Comparison of ENCODE assay signal across 14 cellular contexts in the genomic region with DNA sequence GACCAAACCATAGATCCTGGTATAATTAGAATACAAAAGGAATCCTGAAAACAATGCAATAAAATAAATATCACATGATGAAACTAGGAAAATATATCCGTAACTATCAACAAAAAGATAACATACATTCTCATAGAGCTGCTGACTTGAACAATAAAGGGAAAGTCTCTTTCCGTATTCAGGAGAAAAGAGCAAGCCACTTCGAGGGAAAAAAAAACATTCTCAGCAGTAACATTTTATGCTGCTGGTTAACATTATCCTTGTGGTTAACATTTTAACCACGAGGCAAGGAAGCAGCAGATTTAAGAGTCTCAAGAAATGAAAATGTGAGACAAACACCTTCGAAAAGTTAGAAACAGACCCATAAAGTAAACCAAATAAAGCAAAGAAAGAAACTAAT. TPM values are rescaled to one million over a fixed set of nuclear protein-coding genes. Genes with fewer than 3 reads are reported as not detected.
DNase-seq lines count a peak whose midpoint lies in the region; ATAC-seq and TF ChIP-seq lines count a peak whose summit lies in the region.
"Had no signal": no experiment of that assay in that cellular context is flagged by ENCODE, and none has a peak within 500 bp of the region (broad histone marks: within the 10 kb centered on the region; RNA-seq: fewer than 3 reads in every experiment).

No MANE protein-coding gene starts in this region.

- ATAC-seq in body of pancreas = no peak

- no peaks in the 10 kb centered on the region for H3K36me3 Mint-ChIP-seq in MCF 10A (ENCODE audit: insufficient read depth, unreplicated experiment)
- no peaks in the 10 kb centered on the region for H3K36me3 Mint-ChIP-seq in CD8-positive, alpha-beta memory T cell
- H3K36me3 Mint-ChIP-seq: activated naive CD4-positive, alpha-beta T cell treated with anti-CD3 and anti-CD28 coated beads, Interleukin-2, amount 50 U/mL, for 24 hours had no signal

- no peaks in the 10 kb centered on the region for H3K27me3 Mint-ChIP-seq in MCF 10A (ENCODE audit: insufficient read depth, unreplicated experiment)
- peaks cover 1 to 10% of the 10 kb centered on the region in 2 donors for H3K27me3 Mint-ChIP-seq in CD8-positive, alpha-beta memory T cell

- POLR2A ChIA-PET in MCF 10A (lab: Yijun Ruan, JAX) = interaction anchor here (0.7 to 1.2 kb wide), 2 partner anchors 10 to 182 kb away, joined by 3 to 4 read pairs; no protein-coding TSS in a partner anchor
- POLR2A ChIA-PET in CD8-positive, alpha-beta memory T cell (lab: Charles Lee) = no interaction called here

- TF ChIP-seq POLR2A in breast epithelium (IDR thresholded peaks at IDR 0.05) (no peak), body of pancreas (IDR thresholded peaks at IDR 0.05) (no peak)

- H3K36me3 ChIP-seq in breast epithelium (no peaks in the 10 kb centered on the region), body of pancreas (replicated peaks in 1 of 2; ENCODE audit: insufficient read depth in 1 of 2, low read depth in 2 of 2) (no peaks in the 10 kb centered on the region)
- H3K36me3 ChIP-seq in CD8-positive, alpha-beta memory T cell (ENCODE audit: insufficient read depth, low read length) = no peaks in the 10 kb centered on the region

- H3K9me3 ChIP-seq in breast epithelium (no peaks in the 10 kb centered on the region), body of pancreas (no peaks in the 10 kb centered on the region)
- no peaks in the 10 kb centered on the region for H3K9me3 ChIP-seq in CD8-positive, alpha-beta memory T cell (ENCODE audit: low read length)

- peak overlapping the region; percentile 30 for H3K27ac Mint-ChIP-seq in MCF 10A (ENCODE audit: low read depth, unreplicated experiment)
- no peak overlapping the region for H3K27ac Mint-ChIP-seq in CD8-positive, alpha-beta memory T cell
- H3K27ac Mint-ChIP-seq: activated naive CD4-positive, alpha-beta T cell treated with anti-CD3 and anti-CD28 coated beads, Interleukin-2, amount 50 U/mL, for 24 hours had no signal

- H3K4me1 ChIP-seq in breast epithelium (no peaks in the 10 kb centered on the region), body of pancreas (peaks cover 11% of the 10 kb centered on the region)
- H3K4me1 ChIP-seq in CD8-positive, alpha-beta memory T cell (ENCODE audit: insufficient read depth, low read length) = no peaks in the 10 kb centered on the region

- intact Hi-C loops in MCF 10A (cut with micrococcal nuclease) = no loop called here
- intact Hi-C loops in breast epithelium (cut with DNase I; ENCODE audit: low total_unique reads) = no loop called here
- intact Hi-C loops in body of pancreas (cut with DNase I) = no loop called here

- BruUV-seq in MCF 10A (replicated peaks; lab: Mats Ljungman, UMichigan) = no TSS peak

- H3K4me3 ChIP-seq in breast epithelium = no peak overlapping the region
- no peak overlapping the region for H3K4me3 ChIP-seq in CD8-positive, alpha-beta memory T cell (ENCODE audit: low read length)
- H3K4me3 ChIP-seq in body of pancreas = no peak overlapping the region
- H3K4me3 ChIP-seq: lung had no signal

- H3K27ac ChIP-seq in breast epithelium = no peak overlapping the region
- H3K27ac ChIP-seq in CD8-positive, alpha-beta memory T cell (ENCODE audit: low read depth, low read length) = no peak overlapping the region
- H3K27ac ChIP-seq in body of pancreas = no peak overlapping the region

- no peak overlapping the region for H3K4me3 Mint-ChIP-seq in MCF 10A (ENCODE audit: unreplicated experiment)
- no peak overlapping the region for H3K4me3 Mint-ChIP-seq in CD8-positive, alpha-beta memory T cell
- H3K4me3 Mint-ChIP-seq: activated naive CD4-positive, alpha-beta T cell treated with anti-CD3 and anti-CD28 coated beads, Interleukin-2, amount 50 U/mL, for 24 hours; neural crest cell had no signal

- CTCF ChIA-PET in MCF 10A (lab: Yijun Ruan, JAX) = interaction anchor here (0.6 kb wide), 1 partner anchor 26 kb away, joined by 3 read pairs; a partner anchor contains a TSS
- CTCF ChIA-PET in CD8-positive, alpha-beta memory T cell (lab: Charles Lee) = no interaction called here

- TF ChIP-seq CTCF in MCF 10A (IDR thresholded peaks at IDR 0.05; ENCODE audit: unreplicated experiment) (no peak), breast epithelium (IDR thresholded peaks at IDR 0.05) (no peak), body of pancreas (IDR thresholded peaks at IDR 0.05) (no peak)

- WGBS in body of pancreas, 2 donors = 23 to 50% methylated on average over 5 of the region's 5 CpGs

- DNase-seq in MCF 10A (ENCODE audit: unreplicated experiment) = no peak
- no peak for DNase-seq in breast epithelium (ENCODE audit: low spot score in 2 of 2)
- peak; percentile 65 for DNase-seq in astrocyte of the hippocampus (ENCODE audit: low read depth, low spot score)
- peak; percentile 31 for DNase-seq in glomerular visceral epithelial cell (ENCODE audit: extremely low spot score)
- no peak for DNase-seq in medulla oblongata (ENCODE audit: extremely low spot score)
- DNase-seq in NCI-H1436 (lab: John Stamatoyannopoulos, UW) = no peak
- DNase-seq in CD8-positive, alpha-beta memory T cell = no peak
- DNase-seq in body of pancreas = no peak
- DNase-seq: activated CD8-positive, alpha-beta memory T cell treated with anti-CD3 and anti-CD28 coated beads, Interleukin-2, amount 50 U/mL, for 48 hours; NCI-H1417 treated with DMSO at 0.1 percent for 48 hours; stimulated activated naive CD4-positive, alpha-beta T cell treated with Interleukin-2 at 50 U/mL for 16 hours had no signal

- no peaks in the 10 kb centered on the region for H3K27me3 ChIP-seq in breast epithelium
- no peaks in the 10 kb centered on the region for H3K27me3 ChIP-seq in CD8-positive, alpha-beta memory T cell (ENCODE audit: insufficient read depth, low read length, poor library complexity, severe bottlenecking)
- no peaks in the 10 kb centered on the region for H3K27me3 ChIP-seq in body of pancreas

- no peaks in the 10 kb centered on the region for H3K9me3 Mint-ChIP-seq in MCF 10A (ENCODE audit: unreplicated experiment)
- H3K9me3 Mint-ChIP-seq in CD8-positive, alpha-beta memory T cell = peaks cover 0 to 2% (median 0%) of the 10 kb centered on the region in 5 donors
- H3K9me3 Mint-ChIP-seq: activated naive CD4-positive, alpha-beta T cell treated with anti-CD3 and anti-CD28 coated beads, Interleukin-2, amount 50 U/mL, for 24 hours; neural crest cell had no signal

- H3K4me1 Mint-ChIP-seq in MCF 10A (ENCODE audit: insufficient read depth, unreplicated experiment) = peaks cover 10% of the 10 kb centered on the region
- H3K4me1 Mint-ChIP-seq in CD8-positive, alpha-beta memory T cell = peaks cover 0 to 1% (median 0%) of the 10 kb centered on the region in 3 donors
- H3K4me1 Mint-ChIP-seq: activated naive CD4-positive, alpha-beta T cell treated with anti-CD3 and anti-CD28 coated beads, Interleukin-2, amount 50 U/mL, for 24 hours; neural crest cell had no signal

RNA-seq across cellular contexts. Expression of a gene that starts 25.8 kb away (rescaled TPM):
- total RNA-seq in MCF 10A (2022) = 8.5 and 10.4 TPM in 2 replicates
- total RNA-seq in breast epithelium = 10 to 100 TPM in 1 of 3 donors, 1 to 10 TPM in 1, under 1 TPM in 1; 0.80 to 12.1 (median 1.6) TPM
- total RNA-seq in CD8-positive, alpha-beta memory T cell = not detected
- not detected for polyA plus RNA-seq in CD8-positive, alpha-beta memory T cell
- total RNA-seq in body of pancreas = 1 to 10 TPM; 1.6 to 4.6 TPM

Comparison
In these comparisons a context has a peak if more than half of its experiments do, and no peak if none do; other contexts are left out.
1. DNase-seq: peak in astrocyte of the hippocampus (single experiment) and glomerular visceral epithelial cell (single experiment); none in MCF 10A (single experiment), breast epithelium (0 of 2), medulla oblongata (single experiment), NCI-H1436 (single experiment), CD8-positive, alpha-beta memory T cell (0 of 5) and body of pancreas (0 of 4).